Comparison of ENCODE assay signal across 8 cellular contexts in genomic region chr4:40550900-40551546, GRCh38.
DNase-seq lines count a peak whose midpoint lies in the region; ATAC-seq and TF ChIP-seq lines count a peak whose summit lies in the region.

No MANE protein-coding gene starts in this region.

- intact Hi-C loops in body of pancreas (cut with DNase I) = no loop called here

- peak; percentile 45 for DNase-seq in Caki2 (ENCODE audit: low read depth)
- peak; percentile 62 for DNase-seq in NCI-H774 (lab: John Stamatoyannopoulos, UW)
- DNase-seq in body of pancreas = peak; percentile 53 to 80 (median 69)
- no peak for DNase-seq in left lobe of liver (ENCODE audit: low spot score)
- DNase-seq in NCI-H1694 treated with DMSO at 0.1 percent for 48 hours (lab: John Stamatoyannopoulos, UW) = no peak
- DNase-seq in HuH-7.5 (ENCODE audit: low spot score) = no peak

- ATAC-seq in GM18870 (IDR thresholded peaks at IDR 0.05; ENCODE audit: unreplicated experiment) (peak; percentile 75), HG03095 (IDR thresholded peaks at IDR 0.05; ENCODE audit: unreplicated experiment) (peak; percentile 66), body of pancreas (peak; percentile 79), left lobe of liver (peak; percentile 72)

- peaks cover 55% of the 10 kb centered on the region for H3K4me1 ChIP-seq in body of pancreas

- H3K27ac ChIP-seq in body of pancreas = peak overlapping the region; percentile 74 to 91 (median 80)

- in situ Hi-C loops in Caki2 (cut with HindIII; ENCODE audit: low pct_unique_long_range_greater_than_20kb, low sequenced_read_pairs) = no loop called here

- peak; percentile 29 to 75 (median 68) for TF ChIP-seq CTCF in body of pancreas (IDR thresholded peaks at IDR 0.05)

- TF ChIP-seq POLR2A in body of pancreas (IDR thresholded peaks at IDR 0.05) = peak in 2 of 3 donors; percentile 34 to 41

- no peaks in the 10 kb centered on the region for H3K36me3 ChIP-seq in body of pancreas (replicated peaks in 1 of 2; ENCODE audit: insufficient read depth in 1 of 2, low read depth in 2 of 2)

- no peaks in the 10 kb centered on the region for H3K27me3 ChIP-seq in body of pancreas

- H3K9me3 ChIP-seq in body of pancreas = no peaks in the 10 kb centered on the region

- WGBS in body of pancreas, 2 donors = 1 to 6% methylated on average over 5 of the region's 5 CpGs

- no peak overlapping the region for H3K4me3 ChIP-seq in body of pancreas

Comparison
In these comparisons a context has a peak if more than half of its experiments do, and no peak if none do; other contexts are left out.
1. DNase-seq: peak in Caki2 (single experiment), NCI-H774 (single experiment) and body of pancreas (4 of 4); none in left lobe of liver (single experiment), NCI-H1694 treated with DMSO at 0.1 percent for 48 hours (single experiment) and HuH-7.5 (single experiment).
2. Peak in every context shown above with its lines, with median percentiles within 50 percentile points of each other: ATAC-seq.